21 cellular contexts compared by ENCODE assay signal in the genomic region with DNA sequence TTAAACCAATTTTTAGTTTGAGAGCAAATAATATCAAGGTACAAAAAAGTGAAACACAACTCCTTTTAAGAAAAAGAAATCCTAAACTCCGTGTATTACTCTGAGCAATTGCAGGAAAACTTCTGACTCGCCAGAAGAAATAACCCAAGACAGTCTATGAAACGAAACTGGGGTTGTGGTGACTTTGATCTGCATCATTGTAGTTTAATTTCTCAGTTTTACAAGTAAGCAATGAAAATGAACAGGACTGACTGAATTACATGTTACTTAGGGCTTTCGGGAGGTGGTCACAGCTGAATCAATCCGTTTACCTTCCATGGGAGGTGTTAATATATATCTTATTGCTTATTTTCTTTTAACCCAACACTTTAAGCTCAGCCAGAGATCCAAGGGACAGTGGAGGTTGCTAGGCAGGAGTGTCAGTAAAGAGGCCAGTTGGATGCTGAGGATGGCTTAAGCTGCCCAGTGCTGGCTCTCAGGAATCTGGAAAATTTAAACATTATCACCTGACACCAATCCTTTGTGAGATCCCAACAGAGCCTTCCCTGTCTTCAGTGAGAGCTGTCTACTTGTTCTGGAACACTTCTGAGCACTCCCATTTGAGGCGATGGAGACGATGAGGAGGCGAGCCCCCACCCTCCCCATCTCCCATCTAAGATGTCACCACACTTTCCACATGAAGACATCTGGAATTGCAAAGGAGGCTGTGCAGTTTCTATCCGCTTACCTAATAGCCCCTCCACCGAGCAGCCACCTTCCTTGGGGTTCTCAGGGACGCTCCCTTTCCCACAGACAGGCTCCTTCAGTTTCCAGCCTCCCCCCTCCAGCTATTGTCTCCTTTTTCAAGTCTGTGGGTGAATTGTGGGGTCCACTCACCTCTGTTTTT. TPM values are rescaled to one million over a fixed set of nuclear protein-coding genes. Genes with fewer than 3 reads are reported as not detected.
A peak's percentile ranks its signal among the peaks of the same experiment; 100 is the strongest.
DNase-seq lines count a peak whose midpoint lies in the region; ATAC-seq and TF ChIP-seq lines count a peak whose summit lies in the region.
"Had no signal": no experiment of that assay in that cellular context is flagged by ENCODE, and none has a peak within 500 bp of the region (broad histone marks: within the 10 kb centered on the region; RNA-seq: fewer than 3 reads in every experiment).

No MANE protein-coding gene starts in this region.

- CTCF ChIA-PET in activated CD8-positive, alpha-beta memory T cell treated with anti-CD3 and anti-CD28 coated beads, Interleukin-2, amount 10 ng/mL, durations not matched to agents 7 days and 5 days (lab: Charles Lee), result no interaction called here

- peak; percentile 32 for ATAC-seq in activated CD8-positive, alpha-beta memory T cell treated with anti-CD3 and anti-CD28 coated beads, Interleukin-2, amount 10 ng/mL, durations not matched to agents 7 days and 5 days
- peak; percentile 81 for ATAC-seq in stimulated activated effector memory CD8-positive, alpha-beta T cell treated with anti-CD3 and anti-CD28 coated beads, Interleukin-12 subunit alpha, Interleukin-12 subunit beta, amount 100 ng/mL, for 72 hours
- ATAC-seq in HG03280 (IDR thresholded peaks at IDR 0.05; ENCODE audit: unreplicated experiment), result no peak

- no peaks in the 10 kb centered on the region for H3K9me3 Mint-ChIP-seq in activated CD8-positive, alpha-beta memory T cell treated with anti-CD3 and anti-CD28 coated beads, Interleukin-2, amount 10 ng/mL, durations not matched to agents 7 days and 5 days (ENCODE audit: low read depth)
- no peaks in the 10 kb centered on the region for H3K9me3 Mint-ChIP-seq in HFFc6
- H3K9me3 Mint-ChIP-seq in stimulated activated effector memory CD8-positive, alpha-beta T cell treated with anti-CD3 and anti-CD28 coated beads, Interleukin-12 subunit alpha, Interleukin-12 subunit beta, amount 100 ng/mL, for 72 hours, result no peaks in the 10 kb centered on the region
- H3K9me3 Mint-ChIP-seq: mesothelial cell of epicardium; natural killer cell treated with Interleukin-12 subunit alpha and Interleukin-12 subunit beta and Interleukin-15 and Interleukin-18, amount 100 ng/mL, for 72 hours; type B pancreatic cell had no signal

- H3K27ac Mint-ChIP-seq in activated CD8-positive, alpha-beta memory T cell treated with anti-CD3 and anti-CD28 coated beads, Interleukin-2, amount 10 ng/mL, durations not matched to agents 7 days and 5 days, result no peak overlapping the region
- peak overlapping the region; percentile 38; the same call in 1 of the 2 replicates for H3K27ac Mint-ChIP-seq in HFFc6
- H3K27ac Mint-ChIP-seq in stimulated activated effector memory CD8-positive, alpha-beta T cell treated with anti-CD3 and anti-CD28 coated beads, Interleukin-12 subunit alpha, Interleukin-12 subunit beta, amount 100 ng/mL, for 72 hours, result no peak overlapping the region
- H3K27ac Mint-ChIP-seq: mesothelial cell of epicardium; natural killer cell treated with Interleukin-12 subunit alpha and Interleukin-12 subunit beta and Interleukin-15 and Interleukin-18, amount 100 ng/mL, for 72 hours; type B pancreatic cell had no signal

- no peaks in the 10 kb centered on the region for H3K9me3 ChIP-seq in adipocyte (ENCODE audit: control insufficient read depth, low read length)
- H3K9me3 ChIP-seq: adrenal gland, breast epithelium, stomach had no signal

- H3K4me1 Mint-ChIP-seq in activated CD8-positive, alpha-beta memory T cell treated with anti-CD3 and anti-CD28 coated beads, Interleukin-2, amount 10 ng/mL, durations not matched to agents 7 days and 5 days, result peaks cover 17% of the 10 kb centered on the region
- peaks cover 52% of the 10 kb centered on the region for H3K4me1 Mint-ChIP-seq in HFFc6 (ENCODE audit: low read depth)
- peaks cover 18% of the 10 kb centered on the region for H3K4me1 Mint-ChIP-seq in stimulated activated effector memory CD8-positive, alpha-beta T cell treated with anti-CD3 and anti-CD28 coated beads, Interleukin-12 subunit alpha, Interleukin-12 subunit beta, amount 100 ng/mL, for 72 hours

- no peaks in the 10 kb centered on the region for H3K36me3 ChIP-seq in adipocyte (ENCODE audit: control insufficient read depth, insufficient read depth, low read length, severe bottlenecking)
- H3K36me3 ChIP-seq: adrenal gland, breast epithelium, stomach, WERI-Rb-1 had no signal

- peaks cover 76% of the 10 kb centered on the region for H3K27me3 Mint-ChIP-seq in activated CD8-positive, alpha-beta memory T cell treated with anti-CD3 and anti-CD28 coated beads, Interleukin-2, amount 10 ng/mL, durations not matched to agents 7 days and 5 days
- peaks cover 1% of the 10 kb centered on the region for H3K27me3 Mint-ChIP-seq in HFFc6 (ENCODE audit: insufficient read depth)

- H3K4me3 Mint-ChIP-seq in activated CD8-positive, alpha-beta memory T cell treated with anti-CD3 and anti-CD28 coated beads, Interleukin-2, amount 10 ng/mL, durations not matched to agents 7 days and 5 days, result no peak overlapping the region
- no peak overlapping the region for H3K4me3 Mint-ChIP-seq in HFFc6
- no peak overlapping the region for H3K4me3 Mint-ChIP-seq in stimulated activated effector memory CD8-positive, alpha-beta T cell treated with anti-CD3 and anti-CD28 coated beads, Interleukin-12 subunit alpha, Interleukin-12 subunit beta, amount 100 ng/mL, for 72 hours
- H3K4me3 Mint-ChIP-seq: mesothelial cell of epicardium; natural killer cell treated with Interleukin-12 subunit alpha and Interleukin-12 subunit beta and Interleukin-15 and Interleukin-18, amount 100 ng/mL, for 72 hours; type B pancreatic cell had no signal

- H3K9ac ChIP-seq in adipocyte (ENCODE audit: low read length), result peak overlapping the region; percentile 5

- DNase-seq in activated CD8-positive, alpha-beta memory T cell treated with anti-CD3 and anti-CD28 coated beads, Interleukin-2, amount 10 ng/mL, durations not matched to agents 7 days and 5 days, result no peak
- no peak for DNase-seq in activated CD8-positive, alpha-beta memory T cell treated with anti-CD3 and anti-CD28 coated beads, Interleukin-2, amount 50 U/mL, for 48 hours
- DNase-seq in HFFc6, result no peak
- DNase-seq in adipocyte (ENCODE audit: low read depth), result no peak
- no peak for DNase-seq in stimulated activated effector memory CD8-positive, alpha-beta T cell treated with anti-CD3 and anti-CD28 coated beads, Interleukin-12 subunit alpha, Interleukin-12 subunit beta, amount 100 ng/mL, for 72 hours (ENCODE audit: low spot score in 2 of 2)
- no peak for DNase-seq in NCI-H2107 treated with DMSO at 0.1 percent for 48 hours (lab: John Stamatoyannopoulos, UW; ENCODE audit: unreplicated experiment)
- DNase-seq in NCI-H2029 treated with DMSO at 0.1 percent for 48 hours (lab: John Stamatoyannopoulos, UW), result no peak
- DNase-seq: glutamatergic neuron; left colon; NCI-H1694 treated with DMSO at 0.1 percent for 48 hours; posterior cingulate gyrus; stimulated activated CD4-positive, alpha-beta T cell treated with anti-CD3 and anti-CD28 coated beads, Interleukin-2, amount 100 ng/mL, for 48 hours; stomach; WERI-Rb-1 had no signal

- H3K27me3 ChIP-seq in adipocyte (replicated peaks; ENCODE audit: control insufficient read depth, insufficient read depth, low read length), result no peaks in the 10 kb centered on the region
- H3K27me3 ChIP-seq: adrenal gland, breast epithelium had no signal

- no peak for TF ChIP-seq CTCF in HFFc6 (IDR thresholded peaks at IDR 0.05)

- no peak overlapping the region for H3K4me3 ChIP-seq in adipocyte (ENCODE audit: low read length)
- H3K4me3 ChIP-seq: adrenal gland, breast epithelium, coronary artery, stomach had no signal

- H3K36me3 Mint-ChIP-seq in activated CD8-positive, alpha-beta memory T cell treated with anti-CD3 and anti-CD28 coated beads, Interleukin-2, amount 10 ng/mL, durations not matched to agents 7 days and 5 days, result no peaks in the 10 kb centered on the region
- H3K36me3 Mint-ChIP-seq in HFFc6 (ENCODE audit: low read depth), result no peaks in the 10 kb centered on the region
- no peaks in the 10 kb centered on the region for H3K36me3 Mint-ChIP-seq in stimulated activated effector memory CD8-positive, alpha-beta T cell treated with anti-CD3 and anti-CD28 coated beads, Interleukin-12 subunit alpha, Interleukin-12 subunit beta, amount 100 ng/mL, for 72 hours
- H3K36me3 Mint-ChIP-seq: mesothelial cell of epicardium; natural killer cell treated with Interleukin-12 subunit alpha and Interleukin-12 subunit beta and Interleukin-15 and Interleukin-18, amount 100 ng/mL, for 72 hours; type B pancreatic cell had no signal

- H3K4me1 ChIP-seq in adipocyte (ENCODE audit: control insufficient read depth, insufficient read depth, low read length), result peaks cover 35% of the 10 kb centered on the region
- H3K4me1 ChIP-seq: breast epithelium had no signal

RNA-seq across cellular contexts. Expression of a gene that starts 3.6 kb away (rescaled TPM):
- total RNA-seq in activated CD8-positive, alpha-beta memory T cell treated with anti-CD3 and anti-CD28 coated beads, Interleukin-2, amount 10 ng/mL, durations not matched to agents 7 days and 5 days, result not detected
- 10 to 100 TPM; 29.4 to 47.5 (median 43.5) TPM for total RNA-seq in HFFc6 (2021; fragmentation: NEBNext Ultra II Directional; extraction: Animal tissue kit (Norgen Biotek cat#: 25700))

Comparison
In these comparisons a context has a peak if more than half of its experiments do, and no peak if none do; other contexts are left out.
1. RNA of a gene that starts 3.6 kb away (total RNA-seq): 29.4 to 47.5 TPM in HFFc6; not detected in activated CD8-positive, alpha-beta memory T cell treated with anti-CD3 and anti-CD28 coated beads, Interleukin-2, amount 10 ng/mL, durations not matched to agents 7 days and 5 days; every median in the first group is over 10 times any median in the second.